Comparison of ENCODE assay signal across 13 cellular contexts in the genomic region with DNA sequence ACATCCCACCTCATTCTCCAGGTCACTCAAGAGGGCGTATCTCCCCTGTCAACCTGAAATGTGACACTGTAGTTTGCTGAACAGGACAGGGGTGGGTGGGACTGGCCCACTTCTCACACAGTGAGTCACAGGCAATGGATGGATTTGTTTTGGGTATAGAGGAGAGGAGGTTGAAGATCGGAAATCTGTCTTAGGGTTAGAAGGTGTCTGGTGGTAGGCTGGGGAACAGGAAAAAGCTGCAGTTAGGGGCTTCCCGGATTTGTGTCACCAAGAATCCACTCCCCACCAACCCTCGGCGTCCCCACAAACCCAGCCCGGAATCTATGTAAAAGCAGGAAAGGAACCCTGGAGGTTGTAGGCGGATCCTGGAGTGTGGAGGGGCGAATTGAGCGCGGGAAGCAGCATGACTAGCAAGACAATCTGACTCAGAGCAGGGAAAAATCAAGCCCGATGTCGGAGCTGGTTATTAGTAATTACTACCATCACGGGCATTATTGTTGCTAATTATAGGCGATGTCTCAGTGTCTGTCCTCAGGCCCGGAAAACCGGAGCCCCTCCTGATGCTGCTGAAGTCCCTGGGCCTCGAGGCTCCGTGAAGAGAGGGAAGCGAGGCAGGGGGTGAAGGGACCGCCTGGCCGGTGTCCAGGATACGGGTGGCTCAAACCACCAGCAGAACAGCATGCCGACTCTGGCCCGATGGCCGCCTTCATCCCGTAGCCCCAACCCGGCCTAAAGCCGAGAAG. TPM values are rescaled to one million over a fixed set of nuclear protein-coding genes. Genes with fewer than 3 reads are reported as not detected.
DNase-seq lines count a peak whose midpoint lies in the region; ATAC-seq, FAIRE-seq and TF ChIP-seq lines count a peak whose summit lies in the region.
"Had no signal": no experiment of that assay in that cellular context is flagged by ENCODE, and none has a peak within 500 bp of the region (broad histone marks: within the 10 kb centered on the region; RNA-seq: fewer than 3 reads in every experiment).

No MANE protein-coding gene starts in this region.

- H3K4me3 ChIP-seq in iPS-18a (ENCODE audit: low read length) = peak overlapping the region; percentile 55
- H3K4me3 ChIP-seq: A549 had no signal

- no peaks in the 10 kb centered on the region for H3K9me3 ChIP-seq in iPS-18a (ENCODE audit: control insufficient read depth, low read depth, low read length)
- H3K9me3 ChIP-seq: A549 had no signal

- H3K27me3 ChIP-seq in iPS-18a (ENCODE audit: control insufficient read depth, insufficient read depth, low read length) = peaks cover 94% of the 10 kb centered on the region

- H3K36me3 ChIP-seq in iPS-18a (ENCODE audit: control insufficient read depth, low read depth, low read length) = no peaks in the 10 kb centered on the region

- POLR2A ChIA-PET in activated CD4-positive, alpha-beta T cell treated with anti-CD3 and anti-CD28 coated beads, Interleukin-2, amount 10 ng/mL, durations not matched to agents 7 days and 5 days (lab: Charles Lee) = no interaction called here
- POLR2A ChIA-PET in WTC11 (lab: Charles Lee) = no interaction called here

- no peak overlapping the region for H3K9ac ChIP-seq in iPS-18a (ENCODE audit: low read length)

- H3K4me3 Mint-ChIP-seq in activated CD4-positive, alpha-beta T cell treated with anti-CD3 and anti-CD28 coated beads, Interleukin-2, amount 10 ng/mL, durations not matched to agents 7 days and 5 days = no peak overlapping the region
- H3K4me3 Mint-ChIP-seq in WTC11 = peak overlapping the region; percentile 58
- H3K4me3 Mint-ChIP-seq in stimulated activated naive B cell treated with anti-CD40 and anti-IgM and Interleukin-4, amounts not matched to agents 10 μg/mL and 1 μg/mL and 100 μg/mL, for 72 hours = peak overlapping the region; percentile 22 to 53

- FAIRE-seq in D721Med (lab: Jason Lieb, UNC) = no peak
- FAIRE-seq: A549, bronchial epithelial cell had no signal

- DNase-seq in activated CD4-positive, alpha-beta T cell treated with anti-CD3 and anti-CD28 coated beads, Interleukin-2, amount 10 ng/mL, durations not matched to agents 7 days and 5 days = no peak
- DNase-seq in activated CD4-positive, alpha-beta T cell treated with anti-CD3 and anti-CD28 coated beads for 1 hour = no peak
- DNase-seq in WTC11 (ENCODE audit: low spot score) = peak; percentile 23
- DNase-seq in stimulated activated naive B cell treated with anti-CD40 and anti-IgM and Interleukin-4, amounts not matched to agents 10 μg/mL and 1 μg/mL and 100 μg/mL, for 72 hours = no peak
- no peak for DNase-seq in pons (ENCODE audit: low spot score)
- DNase-seq in D721Med (ENCODE audit: insufficient read length, low spot score) = no peak
- DNase-seq: DND-41, IMR-90, SW 1271 had no signal

- H3K27me3 Mint-ChIP-seq in activated CD4-positive, alpha-beta T cell treated with anti-CD3 and anti-CD28 coated beads, Interleukin-2, amount 10 ng/mL, durations not matched to agents 7 days and 5 days = peaks cover 69% of the 10 kb centered on the region
- peaks cover 91% of the 10 kb centered on the region for H3K27me3 Mint-ChIP-seq in WTC11 (ENCODE audit: low read depth)
- H3K27me3 Mint-ChIP-seq in stimulated activated naive B cell treated with anti-CD40 and anti-IgM and Interleukin-4, amounts not matched to agents 10 μg/mL and 1 μg/mL and 100 μg/mL, for 72 hours = peaks cover 53 to 82% of the 10 kb centered on the region in 2 donors

- peaks cover 34% of the 10 kb centered on the region for H3K4me1 ChIP-seq in iPS-18a (ENCODE audit: control insufficient read depth, low read depth, low read length)
- H3K4me1 ChIP-seq: A549 had no signal

- no peak overlapping the region for H3K27ac ChIP-seq in iPS-18a (ENCODE audit: low read length)
- H3K27ac ChIP-seq: A549 had no signal

- H3K9me3 Mint-ChIP-seq in activated CD4-positive, alpha-beta T cell treated with anti-CD3 and anti-CD28 coated beads, Interleukin-2, amount 10 ng/mL, durations not matched to agents 7 days and 5 days = no peaks in the 10 kb centered on the region
- H3K9me3 Mint-ChIP-seq in WTC11 = no peaks in the 10 kb centered on the region
- no peaks in the 10 kb centered on the region for H3K9me3 Mint-ChIP-seq in stimulated activated naive B cell treated with anti-CD40 and anti-IgM and Interleukin-4, amounts not matched to agents 10 μg/mL and 1 μg/mL and 100 μg/mL, for 72 hours

- 0 out of 2 replicates have a peak, but pooled peaks have one; percentile 0 for ATAC-seq in WTC11
- ATAC-seq in stimulated activated naive B cell treated with anti-CD40 and anti-IgM and Interleukin-4, amounts not matched to agents 10 μg/mL and 1 μg/mL and 100 μg/mL, for 72 hours (replicated peaks) = no peak
- ATAC-seq in GM19455 (IDR thresholded peaks at IDR 0.05; ENCODE audit: unreplicated experiment) = no peak

- no peaks in the 10 kb centered on the region for H3K4me1 Mint-ChIP-seq in activated CD4-positive, alpha-beta T cell treated with anti-CD3 and anti-CD28 coated beads, Interleukin-2, amount 10 ng/mL, durations not matched to agents 7 days and 5 days
- H3K4me1 Mint-ChIP-seq in WTC11 = peaks cover 53% of the 10 kb centered on the region
- peaks cover 5 to 29% of the 10 kb centered on the region in 2 donors for H3K4me1 Mint-ChIP-seq in stimulated activated naive B cell treated with anti-CD40 and anti-IgM and Interleukin-4, amounts not matched to agents 10 μg/mL and 1 μg/mL and 100 μg/mL, for 72 hours

- no peak for TF ChIP-seq CTCF in WTC11 (IDR thresholded peaks at IDR 0.05)
- no peak for TF ChIP-seq CTCF in D721Med (IDR thresholded peaks at IDR 0.05; ENCODE audit: insufficient read depth, missing control alignments)

- CTCF ChIA-PET in activated CD4-positive, alpha-beta T cell treated with anti-CD3 and anti-CD28 coated beads, Interleukin-2, amount 10 ng/mL, durations not matched to agents 7 days and 5 days (lab: Charles Lee) = no interaction called here
- CTCF ChIA-PET in WTC11 (lab: Charles Lee) = interaction anchor here (1.6 kb wide), 1 partner anchor 701 kb away, joined by 3 read pairs; no protein-coding TSS in a partner anchor

- peak overlapping the region; percentile 1 for H3K27ac Mint-ChIP-seq in activated CD4-positive, alpha-beta T cell treated with anti-CD3 and anti-CD28 coated beads, Interleukin-2, amount 10 ng/mL, durations not matched to agents 7 days and 5 days
- H3K27ac Mint-ChIP-seq in WTC11 = no peak overlapping the region
- peak overlapping the region; percentile 88 for H3K27ac Mint-ChIP-seq in stimulated activated naive B cell treated with anti-CD40 and anti-IgM and Interleukin-4, amounts not matched to agents 10 μg/mL and 1 μg/mL and 100 μg/mL, for 72 hours

- H3K36me3 Mint-ChIP-seq in activated CD4-positive, alpha-beta T cell treated with anti-CD3 and anti-CD28 coated beads, Interleukin-2, amount 10 ng/mL, durations not matched to agents 7 days and 5 days (ENCODE audit: low read depth) = peaks cover 3% of the 10 kb centered on the region
- no peaks in the 10 kb centered on the region for H3K36me3 Mint-ChIP-seq in WTC11
- H3K36me3 Mint-ChIP-seq in stimulated activated naive B cell treated with anti-CD40 and anti-IgM and Interleukin-4, amounts not matched to agents 10 μg/mL and 1 μg/mL and 100 μg/mL, for 72 hours = no peaks in the 10 kb centered on the region

TF ChIP-seq in WTC11, 78 proteins besides CTCF, POLR2A, EP300 and RAD21 (continues in another document):
- TF ChIP-seq ZNF396 (CRISPR knock-in tag; IDR thresholded peaks at IDR 0.05; ENCODE audit: borderline replicate concordance) (no peak), NR3C1 (CRISPR knock-in tag; conservative IDR thresholded peaks at IDR 0.05; ENCODE audit: low read depth) (no peak), CREM (CRISPR knock-in tag; IDR thresholded peaks at IDR 0.05) (no peak), MYBL2 (CRISPR knock-in tag; IDR thresholded peaks at IDR 0.05) (0 out of 2 replicates have a peak, but pooled peaks have one; percentile 53)
- TF ChIP-seq, protein P1, sequence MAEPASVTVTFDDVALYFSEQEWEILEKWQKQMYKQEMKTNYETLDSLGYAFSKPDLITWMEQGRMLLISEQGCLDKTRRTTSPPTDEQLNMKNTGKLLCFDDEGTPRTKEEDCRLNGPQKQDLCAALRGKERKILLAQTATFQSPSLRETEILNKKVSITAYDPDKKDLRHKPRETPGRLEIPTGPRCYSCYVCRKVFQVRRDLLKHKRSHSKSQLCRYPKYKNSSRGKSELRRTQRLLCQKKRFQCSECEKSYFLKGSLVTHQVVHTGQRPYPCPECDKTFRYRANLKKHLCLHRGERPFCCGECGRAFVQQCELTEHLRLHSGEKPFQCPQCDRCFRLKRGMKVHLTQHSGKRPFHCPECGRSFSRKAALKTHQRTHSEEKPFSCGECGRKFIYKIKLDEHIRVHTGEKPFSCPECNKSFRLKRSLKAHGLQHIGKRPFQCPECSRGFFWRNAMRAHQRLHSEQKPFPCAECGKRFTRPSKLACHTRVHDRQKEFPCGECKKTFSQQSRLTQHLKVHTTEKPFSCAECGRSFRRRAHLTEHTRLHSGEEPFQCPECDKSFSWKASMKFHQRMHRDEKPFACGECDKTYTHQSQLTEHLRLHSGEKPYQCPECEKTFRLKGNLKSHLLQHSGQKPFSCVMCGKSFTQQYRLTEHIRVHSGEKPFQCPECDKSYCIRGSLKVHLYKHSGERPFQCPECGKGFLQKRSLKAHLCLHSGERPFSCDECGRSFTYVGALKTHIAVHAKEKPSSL (CRISPR knock-in tag; conservative IDR thresholded peaks at IDR 0.05) = no peak
- TF ChIP-seq, protein P2, sequence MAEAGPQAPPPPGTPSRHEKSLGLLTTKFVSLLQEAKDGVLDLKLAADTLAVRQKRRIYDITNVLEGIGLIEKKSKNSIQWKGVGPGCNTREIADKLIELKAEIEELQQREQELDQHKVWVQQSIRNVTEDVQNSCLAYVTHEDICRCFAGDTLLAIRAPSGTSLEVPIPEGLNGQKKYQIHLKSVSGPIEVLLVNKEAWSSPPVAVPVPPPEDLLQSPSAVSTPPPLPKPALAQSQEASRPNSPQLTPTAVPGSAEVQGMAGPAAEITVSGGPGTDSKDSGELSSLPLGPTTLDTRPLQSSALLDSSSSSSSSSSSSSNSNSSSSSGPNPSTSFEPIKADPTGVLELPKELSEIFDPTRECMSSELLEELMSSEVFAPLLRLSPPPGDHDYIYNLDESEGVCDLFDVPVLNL (CRISPR knock-in tag; IDR thresholded peaks at IDR 0.05; ENCODE audit: borderline replicate concordance, low read depth) = no peak
- TF ChIP-seq, protein P3, sequence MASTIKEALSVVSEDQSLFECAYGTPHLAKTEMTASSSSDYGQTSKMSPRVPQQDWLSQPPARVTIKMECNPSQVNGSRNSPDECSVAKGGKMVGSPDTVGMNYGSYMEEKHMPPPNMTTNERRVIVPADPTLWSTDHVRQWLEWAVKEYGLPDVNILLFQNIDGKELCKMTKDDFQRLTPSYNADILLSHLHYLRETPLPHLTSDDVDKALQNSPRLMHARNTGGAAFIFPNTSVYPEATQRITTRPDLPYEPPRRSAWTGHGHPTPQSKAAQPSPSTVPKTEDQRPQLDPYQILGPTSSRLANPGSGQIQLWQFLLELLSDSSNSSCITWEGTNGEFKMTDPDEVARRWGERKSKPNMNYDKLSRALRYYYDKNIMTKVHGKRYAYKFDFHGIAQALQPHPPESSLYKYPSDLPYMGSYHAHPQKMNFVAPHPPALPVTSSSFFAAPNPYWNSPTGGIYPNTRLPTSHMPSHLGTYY (CRISPR knock-in tag; IDR thresholded peaks at IDR 0.05) = no peak

RNA-seq across cellular contexts. Expression of a gene that starts 1.7 kb away (rescaled TPM):
- total RNA-seq in activated CD4-positive, alpha-beta T cell treated with anti-CD3 and anti-CD28 coated beads, Interleukin-2, amount 10 ng/mL, durations not matched to agents 7 days and 5 days = not detected
- total RNA-seq in WTC11 (2021) = 14.1 to 21.0 TPM (median 14.8 TPM) in 3 replicates
- total RNA-seq: IMR-90 had no signal

Comparison
In these comparisons a context has a peak if more than half of its experiments do, and no peak if none do; other contexts are left out.
1. RNA of a gene that starts 1.7 kb away (total RNA-seq): 14.1 to 21.0 TPM in WTC11; not detected in activated CD4-positive, alpha-beta T cell treated with anti-CD3 and anti-CD28 coated beads, Interleukin-2, amount 10 ng/mL, durations not matched to agents 7 days and 5 days; every median in the first group is over 10 times any median in the second.